In the genomic region with DNA sequence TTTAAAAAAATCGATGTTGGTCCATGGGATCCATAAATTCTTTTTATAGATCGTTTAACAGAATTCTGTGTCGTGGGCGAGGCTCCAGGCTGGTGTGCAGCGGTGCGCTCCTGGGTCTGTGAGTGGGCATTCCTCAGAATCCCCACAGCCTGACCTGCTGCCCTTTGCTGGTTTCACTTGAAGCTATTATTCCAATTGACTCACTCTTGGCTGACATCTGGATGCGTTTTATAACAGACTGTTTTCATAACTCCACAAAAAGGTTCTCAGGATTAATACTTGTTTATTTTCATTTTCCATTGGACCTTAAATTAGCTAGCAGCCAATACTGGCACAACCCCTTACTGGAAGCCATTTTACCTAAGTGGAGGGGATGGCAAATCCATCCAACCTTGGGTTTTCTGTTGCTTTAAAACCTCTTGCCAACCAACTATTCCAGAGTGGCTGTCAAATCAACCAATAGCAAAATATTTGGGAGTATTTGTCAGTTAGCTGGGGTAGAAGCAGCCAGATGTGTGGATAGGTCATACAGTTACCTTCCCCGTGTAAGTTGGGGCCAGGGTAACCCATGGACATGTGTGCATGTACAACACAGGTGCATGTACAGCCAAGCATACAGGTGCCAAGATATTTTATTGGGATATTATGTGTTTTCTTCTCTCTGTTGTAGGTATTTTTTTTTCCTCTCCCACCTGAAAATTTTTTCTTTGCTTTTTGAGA, we compare ENCODE assay signal across 13 cellular contexts.
DNase-seq lines count a peak whose midpoint lies in the region; ATAC-seq and TF ChIP-seq lines count a peak whose summit lies in the region.
"Had no signal": no experiment of that assay in that cellular context is flagged by ENCODE, and none has a peak within 500 bp of the region (broad histone marks: within the 10 kb centered on the region; RNA-seq: fewer than 3 reads in every experiment).

No MANE protein-coding gene starts in this region.

- no peak overlapping the region for H3K4me3 ChIP-seq in IMR-90 (ENCODE audit: insufficient read depth, low read depth, low read length)
- H3K4me3 ChIP-seq: GM12878, transverse colon had no signal

- H3K9me3 ChIP-seq in IMR-90 (ENCODE audit: control insufficient read depth, insufficient read depth, low read length): no peaks in the 10 kb centered on the region
- H3K9me3 ChIP-seq: transverse colon had no signal

- no peak overlapping the region for H2AK9ac ChIP-seq in IMR-90 (replicated peaks; ENCODE audit: low read depth, low read length, poor library complexity)

- H4K8ac ChIP-seq in IMR-90 (ENCODE audit: low read depth in 2 of 2, low read length in 2 of 2): no peak overlapping the region

- in situ Hi-C loops in IMR-90 (cut with MboI; ENCODE audit: low sequenced_read_pairs): no loop called here

- no peak overlapping the region for H3K18ac ChIP-seq in IMR-90 (ENCODE audit: low read depth, low read length)

- no peaks in the 10 kb centered on the region for H3K79me1 ChIP-seq in IMR-90 (ENCODE audit: low read depth in 1 of 2, low read length in 2 of 2)

- TF ChIP-seq RAD21 in IMR-90 (IDR thresholded peaks at IDR 0.05; ENCODE audit: low read length): no peak

- peaks cover 7% of the 10 kb centered on the region for H3K4me1 ChIP-seq in IMR-90 (ENCODE audit: control insufficient read depth, insufficient read depth, low read length)

- no peaks in the 10 kb centered on the region for H4K20me1 ChIP-seq in IMR-90 (ENCODE audit: insufficient read depth, low read length)

- peaks cover 7% of the 10 kb centered on the region; the same call in 1 of the 2 replicates for H3K9me1 ChIP-seq in IMR-90 (ENCODE audit: insufficient read depth, low read length)

- H3K23ac ChIP-seq in IMR-90 (ENCODE audit: low read depth, low read length): no peak overlapping the region

- H2BK15ac ChIP-seq in IMR-90 (ENCODE audit: low read depth, low read length): peak overlapping the region; percentile 22; the same call in 1 of the 3 replicates

- H4K5ac ChIP-seq in IMR-90 (ENCODE audit: low read depth, low read length): no peak overlapping the region

- H3K4me1 Mint-ChIP-seq in nephron: peaks cover 35% of the 10 kb centered on the region

- no CpG with 5 or more reads among the region's 8 CpGs for WGBS in IMR-90 (ENCODE audit: extremely low coverage in 2 of 2, insufficient read length in 1 of 2), 2 experiments

- no peak overlapping the region for H3K27ac ChIP-seq in IMR-90 (ENCODE audit: insufficient read depth, low read length)
- H3K27ac ChIP-seq: transverse colon had no signal

- no peak overlapping the region for H2AFZ ChIP-seq in IMR-90 (replicated peaks; ENCODE audit: low read length, poor library complexity)

- DNase-seq in AG09319 (ENCODE audit: extremely low read depth, low read depth) (peak; percentile 92), IMR-90 (peak; percentile 93), dermis blood vessel endothelial cell (peak; percentile 8), NCI-H82 treated with DMSO at 0.1 percent for 48 hours (lab: John Stamatoyannopoulos, UW; ENCODE audit: unreplicated experiment) (no peak)
- DNase-seq: activated T-cell treated with anti-CD3 and anti-CD28 coated beads for 4 hours; CD8-positive, alpha-beta T cell; NCI-H2029; transverse colon had no signal

- intact Hi-C loops in IMR-90 (cut with micrococcal nuclease): loop anchor here (5.0 to 10.0 kb wide), 2 partner anchors 117 to 495 kb away; no protein-coding TSS in a partner anchor

- peak overlapping the region in 2 of 3 experiments; percentile 23 to 69 for H3K27ac Mint-ChIP-seq in nephron

- H2AK5ac ChIP-seq in IMR-90 (ENCODE audit: low read depth, low read length): no peak overlapping the region; the same call in 1 of the 2 replicates

- no peaks in the 10 kb centered on the region for H3K9me3 Mint-ChIP-seq in nephron
- H3K9me3 Mint-ChIP-seq: CD8-positive, alpha-beta T cell had no signal

- ATAC-seq in IMR-90 (ENCODE audit: low read depth) (peak; percentile 97), HG03095 (IDR thresholded peaks at IDR 0.05; ENCODE audit: unreplicated experiment) (no peak), HG03196 (IDR thresholded peaks at IDR 0.05; ENCODE audit: unreplicated experiment) (no peak), HG03139 (IDR thresholded peaks at IDR 0.05; ENCODE audit: unreplicated experiment) (no peak)
- ATAC-seq: CD8-positive, alpha-beta T cell; GM12878 had no signal

- peak overlapping the region; percentile 4; the same call in 1 of the 2 replicates for H2BK120ac ChIP-seq in IMR-90 (ENCODE audit: low read depth, low read length)

- TF ChIP-seq CTCF in AG09319 (IDR thresholded peaks at IDR 0.05; ENCODE audit: low read depth, low read length): no peak
- TF ChIP-seq CTCF in IMR-90 (conservative IDR thresholded peaks at IDR 0.05; ENCODE audit: low read depth, low read length): no peak
- no peak for TF ChIP-seq CTCF in nephron (IDR thresholded peaks at IDR 0.05; ENCODE audit: unreplicated experiment in 3 of 3)

- no peak for TF ChIP-seq POLR2A in IMR-90 (IDR thresholded peaks at IDR 0.05; ENCODE audit: low read depth, low read length)

- no peak overlapping the region for H3K4me3 Mint-ChIP-seq in nephron
- H3K4me3 Mint-ChIP-seq: CD8-positive, alpha-beta T cell had no signal

- H2BK20ac ChIP-seq in IMR-90 (ENCODE audit: low read depth, low read length): 0 out of 2 replicates have a peak overlapping the region, but pooled peaks have one; percentile 41

- peaks cover 10% of the 10 kb centered on the region for H3K27me3 Mint-ChIP-seq in nephron (ENCODE audit: low read depth)

- H3K56ac ChIP-seq in IMR-90 (ENCODE audit: extremely low read depth, insufficient read depth, low read length): no peak overlapping the region

- CTCF ChIA-PET in IMR-90 (lab: Yijun Ruan, JAX): interaction anchor here (0.6 to 2.2 kb wide), 2 partner anchors 10 to 86 kb away, joined by 3 to 6 read pairs; no protein-coding TSS in a partner anchor

- H3K14ac ChIP-seq in IMR-90 (replicated peaks; ENCODE audit: low read depth, low read length): 0 out of 2 replicates have a peak overlapping the region, but pooled peaks have one; percentile 18

- H3K36me3 Mint-ChIP-seq in nephron (ENCODE audit: low read depth): no peaks in the 10 kb centered on the region
- H3K36me3 Mint-ChIP-seq: CD8-positive, alpha-beta T cell had no signal

- no TSS peak for BruUV-seq in IMR-90 (replicated peaks; lab: Mats Ljungman, UMichigan)

- H3K27me3 ChIP-seq in IMR-90 (ENCODE audit: control insufficient read depth, insufficient read depth, low read length): peaks cover 9% of the 10 kb centered on the region; the same call in 1 of the 2 replicates
- H3K27me3 ChIP-seq: transverse colon had no signal

- no peak overlapping the region for H3K4ac ChIP-seq in IMR-90 (ENCODE audit: low read depth, low read length)

- no peaks in the 10 kb centered on the region for H3K36me3 ChIP-seq in IMR-90 (ENCODE audit: control insufficient read depth, insufficient read depth, low read length)
- H3K36me3 ChIP-seq: transverse colon had no signal

- no peak overlapping the region for H2BK5ac ChIP-seq in IMR-90 (ENCODE audit: low read depth, low read length, poor library complexity, severe bottlenecking)

- H3K9ac ChIP-seq in IMR-90 (ENCODE audit: low read depth, low read length): no peak overlapping the region

- dilution Hi-C loops in IMR-90 (cut with HindIII; ENCODE audit: low sequenced_read_pairs, unreplicated experiment): no loop called here

- no peak overlapping the region for H3K4me2 ChIP-seq in IMR-90 (ENCODE audit: low read depth, low read length)

- H4K91ac ChIP-seq in IMR-90 (ENCODE audit: insufficient read depth, low read depth, low read length): no peak overlapping the region

- POLR2A ChIA-PET in IMR-90 (lab: Charles Lee; ENCODE audit: unreplicated experiment): no interaction called here

TF ChIP-seq in IMR-90, 13 proteins besides CTCF, POLR2A, EP300 and RAD21:
- peak; percentile 69 for TF ChIP-seq FOS (IDR thresholded peaks at IDR 0.05; ENCODE audit: low read depth, low read length)
- TF ChIP-seq BHLHE40 (IDR thresholded peaks at IDR 0.05; ENCODE audit: low read depth, low read length): no peak
- no peak for TF ChIP-seq SMC3 (IDR thresholded peaks at IDR 0.05; ENCODE audit: low read depth, low read length)
- TF ChIP-seq RCOR1 (IDR thresholded peaks at IDR 0.05; ENCODE audit: insufficient replicate concordance, low read length): peak; percentile 95
